Comparison of ENCODE assay signal across 33 cellular contexts in the genomic region with DNA sequence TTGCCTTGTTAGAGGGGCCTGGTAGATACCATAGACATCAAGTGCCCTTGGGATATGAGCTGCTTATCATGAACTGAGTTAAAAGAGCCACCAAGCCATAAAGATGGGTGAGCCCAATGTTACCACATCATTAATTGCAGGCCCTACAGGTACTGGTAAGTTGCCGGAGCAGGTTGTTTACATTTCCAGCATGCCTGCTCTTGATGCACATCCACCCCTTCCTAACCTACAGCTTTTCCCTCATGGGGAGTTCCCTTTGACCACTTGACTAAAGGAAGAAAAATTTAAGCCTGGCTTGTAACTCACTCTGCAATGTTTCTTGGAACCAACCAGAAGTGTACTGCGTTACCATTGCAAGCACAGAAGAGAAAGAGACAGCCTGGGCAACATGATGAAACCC.
"Had no signal": no experiment of that assay in that cellular context is flagged by ENCODE, and none has a peak within 500 bp of the region (broad histone marks: within the 10 kb centered on the region; RNA-seq: fewer than 3 reads in every experiment).

No MANE protein-coding gene starts in this region.

- DNase-seq: activated B cell treated with CpG ODN at 0.5 μM for 24 hours; activated CD4-positive, alpha-beta T cell treated with anti-CD3 and anti-CD28 coated beads for 48 hours; activated CD4-positive, alpha-beta T cell treated with anti-CD3 and anti-CD28 coated beads, Interleukin-2, amount 50 U/mL, for 1 hour; activated CD4-positive, alpha-beta T cell treated with anti-CD3 and anti-CD28 coated beads, Interleukin-2, amount 50 U/mL, for 48 hours; activated CD8-positive, alpha-beta memory T cell treated with anti-CD3 and anti-CD28 coated beads for 24 hours; activated CD8-positive, alpha-beta T cell treated with anti-CD3 and anti-CD28 coated beads for 36 hours; activated effector memory CD4-positive, alpha-beta T cell treated with Interleukin-2 at 50 U/mL for 16 hours; activated gamma-delta T cell treated with Interleukin-2 at 50 U/mL for 16 hours; activated naive CD4-positive, alpha-beta T cell treated with anti-CD3 and anti-CD28 coated beads, Interleukin-2, amount 50 U/mL, for 16 hours; activated naive CD4-positive, alpha-beta T cell treated with Interleukin-2 at 50 U/mL for 16 hours; activated T-cell treated with anti-CD3 and anti-CD28 coated beads, Interleukin-2, amount 50 U/mL, for 4 hours; amniotic stem cell; anterior cingulate cortex; brain microvascular endothelial cell; central memory CD4-positive, alpha-beta T cell; cerebellar nuclear complex; dorsolateral prefrontal cortex; effector memory CD4-positive, alpha-beta T cell; endodermal cell; erythroblast; gastrocnemius medialis; glutamatergic neuron; heart left ventricle; T-helper 1 cell; T-helper 17 cell; T1000; WERI-Rb-1 had no signal

- H3K27me3 ChIP-seq: brain microvascular endothelial cell, cardiac muscle cell, dorsolateral prefrontal cortex, esophagus muscularis mucosa, foreskin keratinocyte, gastrocnemius medialis, heart left ventricle had no signal

- ATAC-seq: activated CD4-positive, CD25-positive, alpha-beta regulatory T cell treated with anti-CD3 and anti-CD28 coated beads, Interleukin-2, amount 50 U/mL, for 24 hours; activated CD8-positive, alpha-beta T cell treated with anti-CD3 and anti-CD28 coated beads for 36 hours; activated T-cell treated with anti-CD3 and anti-CD28 coated beads, Interleukin-2, amount 50 U/mL, for 4 hours; activated T-helper 17 cell treated with anti-CD3 and anti-CD28 coated beads, Interleukin-2, amount 50 U/mL, for 72 hours; foreskin keratinocyte; gastrocnemius medialis; heart left ventricle; T-helper 17 cell had no signal

- H3K27ac ChIP-seq: brain microvascular endothelial cell, cardiac muscle cell, coronary artery, dorsolateral prefrontal cortex, esophagus muscularis mucosa, foreskin keratinocyte, gastrocnemius medialis, heart left ventricle, WERI-Rb-1 had no signal

- H3K4me1 ChIP-seq: esophagus muscularis mucosa, gastrocnemius medialis, heart left ventricle had no signal

- H3K9me3 ChIP-seq: esophagus muscularis mucosa, gastrocnemius medialis, heart left ventricle had no signal

- H3K4me3 ChIP-seq: cardiac muscle cell, coronary artery, dorsolateral prefrontal cortex, esophagus muscularis mucosa, gastrocnemius medialis, heart left ventricle had no signal

- H3K36me3 ChIP-seq: brain microvascular endothelial cell, cardiac muscle cell, esophagus muscularis mucosa, gastrocnemius medialis, heart left ventricle, WERI-Rb-1 had no signal
